Comparison of ENCODE assay signal across 15 cellular contexts in genomic region chr12:97595936-97596335, GRCh38.
"Had no signal": no experiment of that assay in that cellular context is flagged by ENCODE, and none has a peak within 500 bp of the region (broad histone marks: within the 10 kb centered on the region; RNA-seq: fewer than 3 reads in every experiment).

No MANE protein-coding gene starts in this region.

- DNase-seq: activated CD4-positive, alpha-beta T cell treated with anti-CD3 and anti-CD28 coated beads, Interleukin-2, amount 50 U/mL, for 48 hours; activated CD4-positive, CD25-positive, alpha-beta regulatory T cell treated with anti-CD3 and anti-CD28 coated beads, Interleukin-2, amount 50 U/mL, for 72 hours; activated gamma-delta T cell; activated T-cell treated with anti-CD3 and anti-CD28 coated beads, Interleukin-2, amount 50 U/mL, for 4 hours; amygdala; hippocampal formation; left cardiac atrium; lower lobe of right lung; naive thymus-derived CD8-positive, alpha-beta T cell; occipital lobe; psoas muscle; stimulated activated CD4-positive, alpha-beta T cell treated with anti-CD3 and anti-CD28 coated beads, Interleukin-2, amount 100 ng/mL, for 48 hours; stimulated activated naive CD4-positive, alpha-beta T cell treated with Interleukin-2 at 50 U/mL for 16 hours; upper lobe of left lung had no signal

- H3K4me1 ChIP-seq: lower lobe of right lung, psoas muscle, upper lobe of left lung had no signal

- H3K4me1 Mint-ChIP-seq: naive thymus-derived CD8-positive, alpha-beta T cell had no signal

- H3K36me3 Mint-ChIP-seq: activated naive CD8-positive, alpha-beta T cell; naive thymus-derived CD8-positive, alpha-beta T cell had no signal

- H3K27me3 ChIP-seq: upper lobe of left lung had no signal

- H3K4me3 ChIP-seq: lower lobe of right lung, psoas muscle, upper lobe of left lung had no signal

- H3K27ac ChIP-seq: lower lobe of right lung, psoas muscle, upper lobe of left lung had no signal

- H3K36me3 ChIP-seq: lower lobe of right lung, upper lobe of left lung had no signal

- ATAC-seq: activated T-cell treated with anti-CD3 and anti-CD28 coated beads, Interleukin-2, amount 50 U/mL, for 4 hours; left cardiac atrium; lower lobe of right lung; naive thymus-derived CD8-positive, alpha-beta T cell; psoas muscle had no signal

- H3K27me3 Mint-ChIP-seq: activated naive CD8-positive, alpha-beta T cell; naive thymus-derived CD8-positive, alpha-beta T cell had no signal

- H3K27ac Mint-ChIP-seq: activated naive CD8-positive, alpha-beta T cell; naive thymus-derived CD8-positive, alpha-beta T cell had no signal

- H3K9me3 ChIP-seq: lower lobe of right lung, psoas muscle, upper lobe of left lung had no signal

- H3K4me3 Mint-ChIP-seq: activated naive CD8-positive, alpha-beta T cell; activated T-cell treated with anti-CD3 and anti-CD28 coated beads, Interleukin-2, amount 50 U/mL, for 4 hours; naive thymus-derived CD8-positive, alpha-beta T cell had no signal
